ENCODE assay signal across 21 cellular contexts in genomic region chr22:27197618-27198017, GRCh38.
DNase-seq lines count a peak whose midpoint lies in the region; ATAC-seq and TF ChIP-seq lines count a peak whose summit lies in the region.
"Had no signal": no experiment of that assay in that cellular context is flagged by ENCODE, and none has a peak within 500 bp of the region (broad histone marks: within the 10 kb centered on the region; RNA-seq: fewer than 3 reads in every experiment).

No MANE protein-coding gene starts in this region.

- H3K27me3 ChIP-seq in upper lobe of right lung = peaks cover 5% of the 10 kb centered on the region
- H3K27me3 ChIP-seq in heart left ventricle = peaks cover 0 to 38% (median 0%) of the 10 kb centered on the region in 9 donors
- H3K27me3 ChIP-seq: MG63 had no signal

- ATAC-seq in upper lobe of right lung (no peak), HG02840 (IDR thresholded peaks at IDR 0.05; ENCODE audit: low FRiP score, unreplicated experiment) (no peak), HG03457 (IDR thresholded peaks at IDR 0.05; ENCODE audit: unreplicated experiment) (no peak), heart left ventricle (no peak)
- ATAC-seq: GM23338, PC-3 had no signal

- CTCF ChIA-PET in OCI-LY7 (lab: Charles Lee; ENCODE audit: unreplicated experiment) = no interaction called here

- H3K4me3 ChIP-seq in OCI-LY7 (ENCODE audit: low read depth, low read length, poor library complexity, severe bottlenecking) (no peak overlapping the region), upper lobe of right lung (no peak overlapping the region), heart left ventricle (no peak overlapping the region)
- H3K4me3 ChIP-seq: GM23338, MG63 had no signal

- TF ChIP-seq CTCF in OCI-LY7 (conservative IDR thresholded peaks at IDR 0.05; ENCODE audit: low read length) (no peak), upper lobe of right lung (IDR thresholded peaks at IDR 0.05) (no peak), heart left ventricle (IDR thresholded peaks at IDR 0.05) (no peak)

- TF ChIP-seq POLR2A in heart left ventricle (IDR thresholded peaks at IDR 0.05) = no peak

- no peaks in the 10 kb centered on the region for H3K4me1 ChIP-seq in OCI-LY7 (ENCODE audit: insufficient read depth, low read length, poor library complexity, severe bottlenecking)
- no peaks in the 10 kb centered on the region for H3K4me1 ChIP-seq in upper lobe of right lung
- H3K4me1 ChIP-seq in heart left ventricle = peaks cover 0 to 6% (median 0%) of the 10 kb centered on the region in 12 donors

- H3K9me2 ChIP-seq in OCI-LY7 (ENCODE audit: insufficient read depth, low read length) = no peaks in the 10 kb centered on the region

- intact Hi-C loops in OCI-LY7 (cut with micrococcal nuclease; ENCODE audit: unreplicated experiment) = no loop called here
- intact Hi-C loops in upper lobe of right lung (cut with DNase I) = no loop called here
- intact Hi-C loops in heart left ventricle (cut with DNase I) = no loop called here

- H3K9me3 ChIP-seq in OCI-LY7 (ENCODE audit: low read length) = peaks cover 12% of the 10 kb centered on the region; the same call in 1 of the 2 replicates
- H3K9me3 ChIP-seq in upper lobe of right lung = no peaks in the 10 kb centered on the region
- peaks cover 0 to 4% (median 0%) of the 10 kb centered on the region in 12 donors for H3K9me3 ChIP-seq in heart left ventricle

- H4K20me1 ChIP-seq in OCI-LY7 (ENCODE audit: insufficient read depth, low read length) = no peaks in the 10 kb centered on the region

- BruUV-seq in OCI-LY7 (replicated peaks; lab: Mats Ljungman, UMichigan) = no TSS peak

- H3K36me3 ChIP-seq in OCI-LY7 (ENCODE audit: insufficient read depth, low read length) (no peaks in the 10 kb centered on the region), upper lobe of right lung (no peaks in the 10 kb centered on the region), heart left ventricle (no peaks in the 10 kb centered on the region)
- H3K36me3 ChIP-seq: MG63 had no signal

- H2AFZ ChIP-seq in OCI-LY7 (ENCODE audit: low read length) = peak overlapping the region; percentile 23; the same call in 1 of the 2 replicates
- H2AFZ ChIP-seq: GM23338 had no signal

- WGBS in heart left ventricle, 4 donors = 84 to 95% (median 94%) methylated on average over 1 of the region's 1 CpG

- DNase-seq in NCI-H2029 (lab: John Stamatoyannopoulos, UW) (peak; percentile 17), NCI-H2029 treated with DMSO at 0.1 percent for 48 hours (lab: John Stamatoyannopoulos, UW) (no peak), OCI-LY7 (ENCODE audit: low spot score) (peak; percentile 7), islet precursor cell (peak; percentile 32), upper lobe of right lung (no peak), heart left ventricle (no peak)
- DNase-seq: HCEC 1CT, NCI-H1048, NCI-H1417 treated with DMSO at 0.1 percent for 48 hours, NCI-H187, NCI-H226, NCI-H524 treated with DMSO at 0.1 percent for 48 hours, PC-3, Right ventricle myocardium superior, SW 1271, T-helper 2 cell had no signal

- POLR2A ChIA-PET in OCI-LY7 (lab: Charles Lee) = no interaction called here

- no peak overlapping the region for H3K27ac ChIP-seq in OCI-LY7 (ENCODE audit: low read depth, low read length, poor library complexity, severe bottlenecking)
- no peak overlapping the region for H3K27ac ChIP-seq in upper lobe of right lung
- no peak overlapping the region for H3K27ac ChIP-seq in heart left ventricle
- H3K27ac ChIP-seq: C4-2B had no signal

- no peaks in the 10 kb centered on the region for H3K79me2 ChIP-seq in OCI-LY7 (ENCODE audit: insufficient read depth, low read depth, low read length)

- no peak overlapping the region for H3K4me2 ChIP-seq in OCI-LY7 (ENCODE audit: low read length)
- H3K4me2 ChIP-seq: GM23338 had no signal

Comparison
In these comparisons a context has a peak if more than half of its experiments do, and no peak if none do; other contexts are left out.
1. DNase-seq: peak in NCI-H2029 (single experiment), OCI-LY7 (single experiment) and islet precursor cell (single experiment); none in NCI-H2029 treated with DMSO at 0.1 percent for 48 hours (single experiment), upper lobe of right lung (single experiment) and heart left ventricle (0 of 5).